Comparison of ENCODE assay signal across 17 cellular contexts in genomic region chr13:79379274-79379673, GRCh38.
"Had no signal": no experiment of that assay in that cellular context is flagged by ENCODE, and none has a peak within 500 bp of the region (broad histone marks: within the 10 kb centered on the region; RNA-seq: fewer than 3 reads in every experiment).

No MANE protein-coding gene starts in this region.

- H3K27me3 ChIP-seq: colonic mucosa, esophagus squamous epithelium, neutrophil, sigmoid colon had no signal

- H3K9me3 ChIP-seq: colonic mucosa, esophagus squamous epithelium, neutrophil, psoas muscle, sigmoid colon had no signal

- H3K27ac ChIP-seq: colonic mucosa, esophagus squamous epithelium, neutrophil, psoas muscle, sigmoid colon had no signal

- DNase-seq: cerebellar nuclear complex; colonic mucosa; dermis blood vessel endothelial cell; esophagus squamous epithelium; foreskin melanocyte; head of caudate nucleus; hippocampal formation; left colon; mammary epithelial cell; naive thymus-derived CD4-positive, alpha-beta T cell; psoas muscle; retina; sigmoid colon; small intestine; stimulated activated CD4-positive, alpha-beta T cell treated with anti-CD3 and anti-CD28 coated beads, Interleukin-12 subunit alpha, Interleukin-12 subunit beta, amount 100 ng/mL, for 4 hours; stimulated activated naive CD4-positive, alpha-beta T cell treated with Interleukin-2 at 50 U/mL for 16 hours had no signal

- ATAC-seq: left colon; naive thymus-derived CD4-positive, alpha-beta T cell; psoas muscle had no signal

- H3K4me3 Mint-ChIP-seq: naive thymus-derived CD4-positive, alpha-beta T cell had no signal

- H3K27me3 Mint-ChIP-seq: naive thymus-derived CD4-positive, alpha-beta T cell had no signal

- H3K4me3 ChIP-seq: colonic mucosa, esophagus squamous epithelium, psoas muscle, sigmoid colon had no signal

- H3K9me3 Mint-ChIP-seq: naive thymus-derived CD4-positive, alpha-beta T cell had no signal
